Comparison of ENCODE assay signal across 15 cellular contexts in genomic region chr10:85317827-85318226, GRCh38.
DNase-seq lines count a peak whose midpoint lies in the region; TF ChIP-seq lines count a peak whose summit lies in the region.
"Had no signal": no experiment of that assay in that cellular context is flagged by ENCODE, and none has a peak within 500 bp of the region (broad histone marks: within the 10 kb centered on the region; RNA-seq: fewer than 3 reads in every experiment).

No MANE protein-coding gene starts in this region.

- no TSS peak for BruUV-seq in PC-9 (replicated peaks; lab: Mats Ljungman, UMichigan)

- no peaks in the 10 kb centered on the region for H3K9me2 ChIP-seq in PC-9 (ENCODE audit: insufficient read depth)

- H3K27me3 ChIP-seq in BE2C (no peaks in the 10 kb centered on the region), PC-9 (ENCODE audit: insufficient read depth, low read depth) (no peaks in the 10 kb centered on the region)
- H3K27me3 ChIP-seq: dorsolateral prefrontal cortex, sigmoid colon had no signal

- peak; percentile 15 for DNase-seq in BE2C
- peak; percentile 20 for DNase-seq in HT-29 (ENCODE audit: low spot score)
- peak; percentile 13 for DNase-seq in SKM-1 treated with dmso at 0.1 percent for 144 hours (lab: John Stamatoyannopoulos, UW; ENCODE audit: unreplicated experiment)
- no peak for DNase-seq in PC-9
- DNase-seq in germinal center (ENCODE audit: low spot score) = no peak
- no peak for DNase-seq in T1000 (lab: John Stamatoyannopoulos, UW)
- no peak for DNase-seq in amniotic stem cell (lab: John Stamatoyannopoulos, UW)
- DNase-seq: CD4-positive, alpha-beta memory T cell; dorsolateral prefrontal cortex; immature natural killer cell; NCI-H1092 treated with DMSO at 0.1 percent for 48 hours; NCI-H2171 treated with DMSO at 0.1 percent for 48 hours; sigmoid colon had no signal

- no peak overlapping the region for H2AFZ ChIP-seq in PC-9

- CTCF ChIA-PET in PC-9 (lab: Charles Lee) = no interaction called here

- H3K4me3 ChIP-seq in BE2C (ENCODE audit: low read depth, low read length) (no peak overlapping the region), GM12875 (ENCODE audit: low read depth, low read length) (no peak overlapping the region), PC-9 (no peak overlapping the region)
- H3K4me3 ChIP-seq: dorsolateral prefrontal cortex, lung, sigmoid colon had no signal

- no peaks in the 10 kb centered on the region for H3K9me3 ChIP-seq in BE2C
- H3K9me3 ChIP-seq in PC-9 (ENCODE audit: insufficient read depth, low read depth) = no peaks in the 10 kb centered on the region
- H3K9me3 ChIP-seq: sigmoid colon had no signal

- TF ChIP-seq CTCF in BE2C (IDR thresholded peaks at IDR 0.05; ENCODE audit: low read depth, low read length) = peak; percentile 59
- peak; percentile 49 for TF ChIP-seq CTCF in GM12875 (IDR thresholded peaks at IDR 0.05; ENCODE audit: borderline replicate concordance, insufficient read depth, low read depth, low read length)
- no peak for TF ChIP-seq CTCF in PC-9 (conservative IDR thresholded peaks at IDR 0.05)

- no peaks in the 10 kb centered on the region for H3K79me2 ChIP-seq in PC-9 (ENCODE audit: low read depth)

- H3K36me3 ChIP-seq in BE2C (no peaks in the 10 kb centered on the region), PC-9 (ENCODE audit: low read depth) (no peaks in the 10 kb centered on the region)
- H3K36me3 ChIP-seq: sigmoid colon had no signal

- POLR2A ChIA-PET in PC-9 (lab: Charles Lee; ENCODE audit: unreplicated experiment) = no interaction called here

- intact Hi-C loops in PC-9 (cut with micrococcal nuclease; ENCODE audit: unreplicated experiment) = no loop called here

- H3F3A ChIP-seq in PC-9 (ENCODE audit: insufficient read depth, low read depth) = no peaks in the 10 kb centered on the region

- H3K4me1 ChIP-seq in BE2C = peaks cover 21% of the 10 kb centered on the region
- H3K4me1 ChIP-seq in PC-9 (replicated peaks; ENCODE audit: insufficient read depth) = no peaks in the 10 kb centered on the region
- H3K4me1 ChIP-seq: sigmoid colon had no signal

- H3K27ac ChIP-seq in PC-9 = no peak overlapping the region
- H3K27ac ChIP-seq: sigmoid colon had no signal

- H4K20me1 ChIP-seq in PC-9 (ENCODE audit: insufficient read depth) = no peaks in the 10 kb centered on the region

- no peak overlapping the region for H3K4me2 ChIP-seq in PC-9

Comparison
In these comparisons a context has a peak if more than half of its experiments do, and no peak if none do; other contexts are left out.
1. DNase-seq: peak in BE2C (single experiment), HT-29 (single experiment) and SKM-1 treated with dmso at 0.1 percent for 144 hours (single experiment); none in PC-9 (0 of 2), germinal center (single experiment), T1000 (single experiment) and amniotic stem cell (single experiment).